In the genomic region with DNA sequence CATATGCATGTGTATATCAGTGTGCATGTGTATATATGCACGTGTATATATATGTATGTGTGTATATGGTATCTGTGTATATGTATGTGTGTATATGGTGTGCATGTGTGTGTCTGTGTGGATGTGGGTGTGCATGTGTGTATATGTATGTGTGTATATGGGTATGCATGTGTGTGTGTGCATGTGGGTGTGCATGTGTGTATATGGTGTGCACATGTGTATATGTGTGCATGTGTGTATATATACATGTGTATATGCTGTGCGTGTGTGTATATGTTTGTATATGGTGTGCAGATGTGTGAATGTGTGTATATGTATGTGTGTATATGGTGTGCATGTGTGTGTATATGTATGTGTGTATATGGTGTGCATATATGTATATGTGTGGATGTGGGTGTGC, we compare ENCODE assay signal across 24 cellular contexts.
"Had no signal": no experiment of that assay in that cellular context is flagged by ENCODE, and none has a peak within 500 bp of the region (broad histone marks: within the 10 kb centered on the region; RNA-seq: fewer than 3 reads in every experiment).

No MANE protein-coding gene starts in this region.

- H3K27ac ChIP-seq: left lung, lower lobe of right lung, ovary, prostate gland, sigmoid colon, spleen, tibial nerve, uterus had no signal

- H3K4me1 Mint-ChIP-seq: natural killer cell; stimulated activated memory B cell treated with anti-CD40 and anti-IgM and Interleukin-4, amounts not matched to agents 10 μg/mL and 1 μg/mL and 100 μg/mL, for 72 hours; stimulated activated naive CD8-positive, alpha-beta T cell treated with anti-CD3 and anti-CD28 coated beads, Interleukin-15, amount 100 ng/mL, for 72 hours had no signal

- H3K27me3 ChIP-seq: left lung, ovary, sigmoid colon, tibial nerve, uterus had no signal

- H3K9me3 Mint-ChIP-seq: natural killer cell, type B pancreatic cell had no signal

- ATAC-seq: left colon; left lung; lower lobe of right lung; right cardiac atrium; stimulated activated memory B cell treated with anti-CD40 and anti-IgM and Interleukin-4, amounts not matched to agents 10 μg/mL and 1 μg/mL and 100 μg/mL, for 72 hours; stimulated activated naive CD8-positive, alpha-beta T cell treated with anti-CD3 and anti-CD28 coated beads, Interleukin-15, amount 100 ng/mL, for 72 hours had no signal

- H3K4me1 ChIP-seq: lower lobe of right lung, prostate gland, sigmoid colon, spleen, tibial nerve, uterus had no signal

- H3K36me3 Mint-ChIP-seq: natural killer cell; stimulated activated memory B cell treated with anti-CD40 and anti-IgM and Interleukin-4, amounts not matched to agents 10 μg/mL and 1 μg/mL and 100 μg/mL, for 72 hours had no signal

- H3K36me3 ChIP-seq: left lung, lower lobe of right lung, ovary, prostate gland, sigmoid colon, spleen, tibial nerve, uterus had no signal

- DNase-seq: hippocampal formation; kidney; left colon; left lung; lower lobe of right lung; mammary epithelial cell; mesenchymal stem cell; natural killer cell; nephron progenitor cell; ovary; retina; right cardiac atrium; sigmoid colon; small intestine; spleen; stimulated activated CD4-positive, alpha-beta T cell treated with anti-CD3 and anti-CD28 coated beads, Interleukin-4, amount 100 ng/mL, for 24 hours; stimulated activated naive CD4-positive, alpha-beta T cell treated with Interleukin-2 at 50 U/mL for 16 hours; stimulated activated naive CD8-positive, alpha-beta T cell treated with anti-CD3 and anti-CD28 coated beads, Interleukin-15, amount 100 ng/mL, for 72 hours; substantia nigra; uterus had no signal

- H3K4me3 Mint-ChIP-seq: natural killer cell; nephron progenitor cell; stimulated activated memory B cell treated with anti-CD40 and anti-IgM and Interleukin-4, amounts not matched to agents 10 μg/mL and 1 μg/mL and 100 μg/mL, for 72 hours; stimulated activated naive CD8-positive, alpha-beta T cell treated with anti-CD3 and anti-CD28 coated beads, Interleukin-15, amount 100 ng/mL, for 72 hours; type B pancreatic cell had no signal

- H3K9me3 ChIP-seq: lower lobe of right lung, ovary, prostate gland, sigmoid colon, tibial nerve, uterus had no signal

- H3K27ac Mint-ChIP-seq: natural killer cell; nephron progenitor cell; stimulated activated memory B cell treated with anti-CD40 and anti-IgM and Interleukin-4, amounts not matched to agents 10 μg/mL and 1 μg/mL and 100 μg/mL, for 72 hours; stimulated activated naive CD8-positive, alpha-beta T cell treated with anti-CD3 and anti-CD28 coated beads, Interleukin-15, amount 100 ng/mL, for 72 hours; type B pancreatic cell had no signal

- H3K27me3 Mint-ChIP-seq: stimulated activated naive CD8-positive, alpha-beta T cell treated with anti-CD3 and anti-CD28 coated beads, Interleukin-15, amount 100 ng/mL, for 72 hours; type B pancreatic cell had no signal

- FAIRE-seq: kidney, small intestine had no signal

- H3K4me3 ChIP-seq: left lung, lower lobe of right lung, ovary, prostate gland, sigmoid colon, spleen, tibial nerve, uterus had no signal
